ENCODE assay signal across 14 cellular contexts in genomic region chr11:94854770-94855633, GRCh38.
"Had no signal": no experiment of that assay in that cellular context is flagged by ENCODE, and none has a peak within 500 bp of the region (broad histone marks: within the 10 kb centered on the region; RNA-seq: fewer than 3 reads in every experiment).

No MANE protein-coding gene starts in this region.

- H2AFZ ChIP-seq: hepatocyte had no signal

- H3K4me3 ChIP-seq: hepatocyte, ovary, skin epidermis had no signal

- H3K9me3 Mint-ChIP-seq: activated naive CD8-positive, alpha-beta T cell treated with anti-CD3 and anti-CD28 coated beads for 36 hours; activated T-helper 1 cell treated with anti-CD3 and anti-CD28 coated beads, Interleukin-12 subunit alpha, Interleukin-12 subunit beta, Interleukin-2, Interleukin-4 antibody, amounts not matched to agents 30 ng/mL and 10 ng/mL and 1 ng/mL, durations not matched to agents 14 hours and 24 hours and 36 hours; effector memory CD8-positive, alpha-beta T cell; type B pancreatic cell had no signal

- ATAC-seq: effector memory CD8-positive, alpha-beta T cell had no signal

- H3K27me3 Mint-ChIP-seq: activated naive CD8-positive, alpha-beta T cell treated with anti-CD3 and anti-CD28 coated beads for 36 hours; type B pancreatic cell had no signal

- H3K9me3 ChIP-seq: ovary had no signal

- DNase-seq: activated CD4-positive, CD25-positive, alpha-beta regulatory T cell treated with anti-CD3 and anti-CD28 coated beads, Interleukin-2, amount 50 U/mL, for 72 hours; activated naive CD8-positive, alpha-beta T cell treated with anti-CD3 and anti-CD28 coated beads for 36 hours; dermis blood vessel endothelial cell; effector memory CD8-positive, alpha-beta T cell; ovary; stimulated activated CD4-positive, alpha-beta T cell treated with anti-CD3 and anti-CD28 coated beads, Interleukin-15, amount 100 ng/mL, for 24 hours; stimulated activated CD4-positive, alpha-beta T cell treated with anti-CD3 and anti-CD28 coated beads, Interleukin-4, amount 100 ng/mL, for 1 hour; stimulated activated naive CD4-positive, alpha-beta T cell had no signal

- H3K36me3 ChIP-seq: ovary had no signal

- H3K4me3 Mint-ChIP-seq: activated naive CD8-positive, alpha-beta T cell treated with anti-CD3 and anti-CD28 coated beads for 36 hours; activated T-helper 1 cell treated with anti-CD3 and anti-CD28 coated beads, Interleukin-12 subunit alpha, Interleukin-12 subunit beta, Interleukin-2, Interleukin-4 antibody, amounts not matched to agents 30 ng/mL and 10 ng/mL and 1 ng/mL, durations not matched to agents 14 hours and 24 hours and 36 hours; effector memory CD8-positive, alpha-beta T cell; neural crest cell; type B pancreatic cell had no signal

- H3K27ac Mint-ChIP-seq: activated naive CD8-positive, alpha-beta T cell treated with anti-CD3 and anti-CD28 coated beads for 36 hours; activated T-helper 1 cell treated with anti-CD3 and anti-CD28 coated beads, Interleukin-12 subunit alpha, Interleukin-12 subunit beta, Interleukin-2, Interleukin-4 antibody, amounts not matched to agents 30 ng/mL and 10 ng/mL and 1 ng/mL, durations not matched to agents 14 hours and 24 hours and 36 hours; effector memory CD8-positive, alpha-beta T cell; type B pancreatic cell had no signal

- H3K4me2 ChIP-seq: hepatocyte had no signal

- H3K27ac ChIP-seq: epithelial cell of prostate, hepatocyte, ovary had no signal

- H3K27me3 ChIP-seq: hepatocyte, ovary had no signal

- H3K4me1 Mint-ChIP-seq: activated naive CD8-positive, alpha-beta T cell treated with anti-CD3 and anti-CD28 coated beads for 36 hours had no signal

- H3K36me3 Mint-ChIP-seq: activated naive CD8-positive, alpha-beta T cell treated with anti-CD3 and anti-CD28 coated beads for 36 hours had no signal
